Comparison of ENCODE assay signal across 28 cellular contexts in the genomic region with DNA sequence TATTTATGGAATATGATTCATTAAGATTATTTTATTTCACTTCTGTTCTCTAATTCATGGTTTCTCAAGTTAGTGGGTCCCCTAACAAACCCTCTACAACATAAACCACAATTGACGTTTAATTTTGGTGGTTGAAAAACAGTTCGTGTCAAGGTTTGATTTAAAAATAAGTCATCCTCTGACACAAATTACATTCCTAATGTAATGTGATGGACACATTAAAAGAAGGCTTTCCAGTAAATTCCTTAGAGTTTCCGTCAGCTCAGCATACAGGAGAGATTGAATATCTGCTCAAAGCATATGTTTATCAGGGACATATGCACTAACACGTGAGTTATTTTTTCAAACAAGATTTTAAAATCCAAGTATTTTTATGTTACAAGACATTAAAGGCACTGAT.
"Had no signal": no experiment of that assay in that cellular context is flagged by ENCODE, and none has a peak within 500 bp of the region (broad histone marks: within the 10 kb centered on the region; RNA-seq: fewer than 3 reads in every experiment).

No MANE protein-coding gene starts in this region.

- DNase-seq: activated B cell treated with CpG ODN at 0.5 μM for 24 hours; activated CD4-positive, alpha-beta memory T cell treated with anti-CD3 and anti-CD28 coated beads for 36 hours; activated CD4-positive, alpha-beta T cell treated with anti-CD3 and anti-CD28 coated beads for 4 hours; activated CD4-positive, alpha-beta T cell treated with anti-CD3 and anti-CD28 coated beads, Interleukin-2, amount 10 ng/mL, durations not matched to agents 24 days and 14 days; activated CD4-positive, alpha-beta T cell treated with anti-CD3 and anti-CD28 coated beads, Interleukin-2, amount 50 U/mL, for 1 hour; activated CD4-positive, alpha-beta T cell treated with anti-CD3 and anti-CD28 coated beads, Interleukin-2, amount 50 U/mL, for 4 hours; activated CD4-positive, CD25-positive, alpha-beta regulatory T cell treated with anti-CD3 and anti-CD28 coated beads, Interleukin-2, amount 50 U/mL, for 72 hours; activated CD8-positive, alpha-beta memory T cell treated with anti-CD3 and anti-CD28 coated beads, Interleukin-2, amount 50 U/mL, for 4 hours; activated CD8-positive, alpha-beta T cell treated with anti-CD3 and anti-CD28 coated beads for 36 hours; activated effector memory CD4-positive, alpha-beta T cell treated with anti-CD3 and anti-CD28 coated beads, Interleukin-2, amount 50 U/mL, for 16 hours; activated gamma-delta T cell treated with Interleukin-2 at 50 U/mL for 16 hours; activated naive CD4-positive, alpha-beta T cell; activated naive CD4-positive, alpha-beta T cell treated with anti-CD3 and anti-CD28 coated beads for 36 hours; activated naive CD4-positive, alpha-beta T cell treated with anti-CD3 and anti-CD28 coated beads, Interleukin-2, amount 50 U/mL, for 16 hours; activated naive CD8-positive, alpha-beta T cell treated with anti-CD3 and anti-CD28 coated beads for 36 hours; activated T-cell treated with anti-CD3 and anti-CD28 coated beads for 4 hours; activated T-cell treated with anti-CD3 and anti-CD28 coated beads, Interleukin-2, amount 50 U/mL, for 1 hour; activated T-cell treated with anti-CD3 and anti-CD28 coated beads, Interleukin-2, amount 50 U/mL, for 4 hours; activated T-cell treated with anti-CD3 and anti-CD28 coated beads, Interleukin-2, amount 50 U/mL, for 72 hours; amygdala; anterior cingulate cortex; caudate nucleus; T-helper 1 cell; T-helper 2 cell; T-helper 9 cell had no signal

- H3K27me3 ChIP-seq: ascending aorta, cardiac muscle cell had no signal

- H3K27ac ChIP-seq: ascending aorta, cardiac muscle cell, VCaP had no signal

- H3K4me3 ChIP-seq: ascending aorta, cardiac muscle cell had no signal

- H3K9me3 ChIP-seq: ascending aorta had no signal

- H3K36me3 ChIP-seq: ascending aorta, cardiac muscle cell had no signal
